In genomic region chr10:131154306-131155025, GRCh38 we compare ENCODE assay signal across 7 cellular contexts.
"Had no signal": no experiment of that assay in that cellular context is flagged by ENCODE, and none has a peak within 500 bp of the region (broad histone marks: within the 10 kb centered on the region; RNA-seq: fewer than 3 reads in every experiment).

No MANE protein-coding gene starts in this region.

- ATAC-seq: HCT116 had no signal

- DNase-seq: GM23248, GOT3, H7, HFFc6, IMR-90 had no signal

- H3K9ac ChIP-seq: GM23248 had no signal

- H2AFZ ChIP-seq: GM23248 had no signal

- H3K9me3 ChIP-seq: HAP-1 had no signal

- H3K4me3 Mint-ChIP-seq: HFFc6 had no signal

- H3K4me3 ChIP-seq: GM23248, HAP-1 had no signal

- H3K36me3 ChIP-seq: HAP-1 had no signal

- H3K27ac Mint-ChIP-seq: HFFc6 had no signal

- H3K27ac ChIP-seq: GM23248 had no signal

- H3K4me1 ChIP-seq: HAP-1 had no signal
